Comparison of ENCODE assay signal across 2 cellular contexts in the genomic region with DNA sequence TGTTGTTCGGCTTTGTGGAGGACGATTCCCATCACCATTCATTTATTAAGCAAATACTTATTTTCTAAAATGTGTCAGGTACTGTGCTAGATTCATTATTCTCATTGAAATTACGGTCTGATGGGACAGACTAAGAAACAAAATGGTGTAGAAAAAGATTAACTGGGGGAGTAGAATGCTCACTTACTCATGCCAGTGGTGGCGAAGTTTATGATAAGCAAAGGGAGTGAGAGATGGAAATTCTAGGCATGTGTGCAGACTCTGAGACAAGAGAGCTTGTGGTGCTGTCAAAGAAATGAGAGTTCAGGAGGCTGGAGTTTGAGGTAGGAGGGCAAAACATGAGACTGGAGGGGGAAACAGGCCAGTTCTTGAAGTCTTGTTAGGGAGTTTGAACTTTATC.
TF ChIP-seq lines count a peak whose summit lies in the region.

No MANE protein-coding gene starts in this region.

TF ChIP-seq in HEK293, 187 proteins besides CTCF, POLR2A, EP300 and RAD21 (continued from another document):
- TF ChIP-seq, protein P1, sequence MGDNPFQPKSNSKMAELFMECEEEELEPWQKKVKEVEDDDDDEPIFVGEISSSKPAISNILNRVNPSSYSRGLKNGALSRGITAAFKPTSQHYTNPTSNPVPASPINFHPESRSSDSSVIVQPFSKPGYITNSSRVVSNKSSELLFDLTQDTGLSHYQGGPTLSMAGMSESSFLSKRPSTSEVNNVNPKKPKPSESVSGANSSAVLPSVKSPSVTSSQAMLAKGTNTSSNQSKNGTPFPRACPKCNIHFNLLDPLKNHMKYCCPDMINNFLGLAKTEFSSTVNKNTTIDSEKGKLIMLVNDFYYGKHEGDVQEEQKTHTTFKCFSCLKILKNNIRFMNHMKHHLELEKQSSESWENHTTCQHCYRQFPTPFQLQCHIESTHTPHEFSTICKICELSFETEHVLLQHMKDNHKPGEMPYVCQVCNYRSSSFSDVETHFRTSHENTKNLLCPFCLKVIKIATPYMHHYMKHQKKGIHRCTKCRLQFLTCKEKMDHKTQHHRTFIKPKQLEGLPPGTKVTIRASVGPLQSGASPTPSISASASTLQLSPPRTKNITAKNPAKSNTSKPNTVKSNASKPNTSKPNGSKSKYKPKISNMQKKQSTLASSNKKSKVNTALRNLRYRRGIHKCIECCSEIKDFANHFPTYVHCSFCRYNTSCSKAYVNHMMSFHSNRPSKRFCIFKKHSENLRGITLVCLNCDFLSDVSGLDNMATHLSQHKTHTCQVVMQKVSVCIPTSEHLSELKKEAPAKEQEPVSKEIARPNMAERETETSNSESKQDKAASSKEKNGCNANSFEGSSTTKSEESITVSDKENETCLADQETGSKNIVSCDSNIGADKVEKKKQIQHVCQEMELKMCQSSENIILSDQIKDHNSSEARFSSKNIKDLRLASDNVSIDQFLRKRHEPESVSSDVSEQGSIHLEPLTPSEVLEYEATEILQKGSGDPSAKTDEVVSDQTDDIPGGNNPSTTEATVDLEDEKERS (tag by site-specific recombination; IDR thresholded peaks at IDR 0.05), result no peak
- TF ChIP-seq ZSCAN23 (tag by site-specific recombination; IDR thresholded peaks at IDR 0.05), result no peak
- TF ChIP-seq ZNF670 (tag by site-specific recombination; IDR thresholded peaks at IDR 0.05; ENCODE audit: low read depth), result no peak

TF ChIP-seq in WTC11, 78 proteins besides CTCF, POLR2A, EP300 and RAD21 (continued from another document):
- TF ChIP-seq, protein P2, sequence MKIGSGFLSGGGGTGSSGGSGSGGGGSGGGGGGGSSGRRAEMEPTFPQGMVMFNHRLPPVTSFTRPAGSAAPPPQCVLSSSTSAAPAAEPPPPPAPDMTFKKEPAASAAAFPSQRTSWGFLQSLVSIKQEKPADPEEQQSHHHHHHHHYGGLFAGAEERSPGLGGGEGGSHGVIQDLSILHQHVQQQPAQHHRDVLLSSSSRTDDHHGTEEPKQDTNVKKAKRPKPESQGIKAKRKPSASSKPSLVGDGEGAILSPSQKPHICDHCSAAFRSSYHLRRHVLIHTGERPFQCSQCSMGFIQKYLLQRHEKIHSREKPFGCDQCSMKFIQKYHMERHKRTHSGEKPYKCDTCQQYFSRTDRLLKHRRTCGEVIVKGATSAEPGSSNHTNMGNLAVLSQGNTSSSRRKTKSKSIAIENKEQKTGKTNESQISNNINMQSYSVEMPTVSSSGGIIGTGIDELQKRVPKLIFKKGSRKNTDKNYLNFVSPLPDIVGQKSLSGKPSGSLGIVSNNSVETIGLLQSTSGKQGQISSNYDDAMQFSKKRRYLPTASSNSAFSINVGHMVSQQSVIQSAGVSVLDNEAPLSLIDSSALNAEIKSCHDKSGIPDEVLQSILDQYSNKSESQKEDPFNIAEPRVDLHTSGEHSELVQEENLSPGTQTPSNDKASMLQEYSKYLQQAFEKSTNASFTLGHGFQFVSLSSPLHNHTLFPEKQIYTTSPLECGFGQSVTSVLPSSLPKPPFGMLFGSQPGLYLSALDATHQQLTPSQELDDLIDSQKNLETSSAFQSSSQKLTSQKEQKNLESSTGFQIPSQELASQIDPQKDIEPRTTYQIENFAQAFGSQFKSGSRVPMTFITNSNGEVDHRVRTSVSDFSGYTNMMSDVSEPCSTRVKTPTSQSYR (CRISPR knock-in tag; IDR thresholded peaks at IDR 0.05), result no peak
- TF ChIP-seq OVOL2 (CRISPR knock-in tag; IDR thresholded peaks at IDR 0.05; ENCODE audit: borderline replicate concordance), result no peak
- TF ChIP-seq FOXJ3 (CRISPR knock-in tag; IDR thresholded peaks at IDR 0.05; ENCODE audit: borderline replicate concordance), result no peak
